17 cellular contexts compared by ENCODE assay signal in genomic region chr17:6446516-6447100, GRCh38. TPM values are rescaled to one million over a fixed set of nuclear protein-coding genes. Genes with fewer than 3 reads are reported as not detected.
DNase-seq lines count a peak whose midpoint lies in the region; ATAC-seq, FAIRE-seq and TF ChIP-seq lines count a peak whose summit lies in the region.
"Had no signal": no experiment of that assay in that cellular context is flagged by ENCODE, and none has a peak within 500 bp of the region (broad histone marks: within the 10 kb centered on the region; RNA-seq: fewer than 3 reads in every experiment).

No MANE protein-coding gene starts in this region.

- no peak overlapping the region for H3K4me2 ChIP-seq in GM23338
- peak overlapping the region; percentile 98 for H3K4me2 ChIP-seq in Loucy (ENCODE audit: low read depth, low read length, poor library complexity, severe bottlenecking)
- H3K4me2 ChIP-seq in osteoblast (ENCODE audit: insufficient read depth, low read length): no peak overlapping the region

- DNase-seq in GM23338 (ENCODE audit: low spot score): no peak
- DNase-seq in glutamatergic neuron: no peak
- peak; percentile 81 for DNase-seq in osteoblast (ENCODE audit: insufficient read length, low spot score, missing footprints)
- DNase-seq in RCC 7860 (ENCODE audit: low spot score): no peak
- DNase-seq in BE2C: no peak
- DNase-seq in AG08396 (ENCODE audit: low spot score): no peak
- DNase-seq: Calu3; CD8-positive, alpha-beta T cell; DMS79 treated with DMSO at 0.1 percent for 48 hours; GF-D8 had no signal

- ATAC-seq in GM23338: no peak
- ATAC-seq: CD8-positive, alpha-beta T cell had no signal

- H3F3A ChIP-seq in GM23338 (replicated peaks; ENCODE audit: low read depth) (peaks cover 17% of the 10 kb centered on the region; the same call in 1 of the 2 replicates), Loucy (ENCODE audit: low read depth) (peaks cover 2% of the 10 kb centered on the region; the same call in 1 of the 2 replicates)

- no peaks in the 10 kb centered on the region for H3K9me3 ChIP-seq in Loucy (ENCODE audit: insufficient read depth, low read depth, low read length)
- no peaks in the 10 kb centered on the region for H3K9me3 ChIP-seq in osteoblast (ENCODE audit: low read depth, low read length)
- H3K9me3 ChIP-seq in BE2C: no peaks in the 10 kb centered on the region
- H3K9me3 ChIP-seq: BLaER1 treated with 17β-estradiol and CSF1 and Interleukin-3, amounts not matched to agents 10 nM and 100 nM; HAP-1 had no signal

- H3K9me3 Mint-ChIP-seq in GM23338 (peaks cover 12% of the 10 kb centered on the region), glutamatergic neuron (ENCODE audit: unreplicated experiment) (peaks cover 9% of the 10 kb centered on the region)
- H3K9me3 Mint-ChIP-seq: CD8-positive, alpha-beta T cell had no signal

- TF ChIP-seq CTCF in GM23338 (conservative IDR thresholded peaks at IDR 0.05; ENCODE audit: low read depth in 2 of 2) (no peak), Loucy (conservative IDR thresholded peaks at IDR 0.05; ENCODE audit: low read length) (no peak), glutamatergic neuron (IDR thresholded peaks at IDR 0.05; ENCODE audit: partially characterized antibody, unreplicated experiment) (no peak), osteoblast (IDR thresholded peaks at IDR 0.05; ENCODE audit: extremely low read depth, low read depth, low read length) (no peak), BE2C (IDR thresholded peaks at IDR 0.05; ENCODE audit: low read depth, low read length) (no peak)

- H3K27me3 Mint-ChIP-seq in GM23338 (ENCODE audit: insufficient read depth, low read depth, poor library complexity) (peaks cover 20% of the 10 kb centered on the region), glutamatergic neuron (ENCODE audit: unreplicated experiment) (no peaks in the 10 kb centered on the region)

- peaks cover 73% of the 10 kb centered on the region for H3K36me3 Mint-ChIP-seq in GM23338 (ENCODE audit: low read depth)
- H3K36me3 Mint-ChIP-seq in glutamatergic neuron (ENCODE audit: unreplicated experiment): no peaks in the 10 kb centered on the region
- H3K36me3 Mint-ChIP-seq: CD8-positive, alpha-beta T cell had no signal

- H3K79me2 ChIP-seq in GM23338 (replicated peaks; ENCODE audit: insufficient read depth): peaks cover 24% of the 10 kb centered on the region
- peaks cover 52% of the 10 kb centered on the region for H3K79me2 ChIP-seq in Loucy (ENCODE audit: insufficient read depth, low read length)
- peaks cover 7% of the 10 kb centered on the region for H3K79me2 ChIP-seq in osteoblast (ENCODE audit: insufficient read depth, low read length)

- peak overlapping the region; percentile 91 for H3K9ac ChIP-seq in Loucy (ENCODE audit: low read depth, low read length, poor library complexity, severe bottlenecking)

- peak overlapping the region; percentile 28; the same call in 1 of the 2 replicates for H3K4me3 ChIP-seq in GM23338
- peak overlapping the region; percentile 87 for H3K4me3 ChIP-seq in Loucy (ENCODE audit: low read length, poor library complexity, severe bottlenecking)
- H3K4me3 ChIP-seq in osteoblast (ENCODE audit: insufficient read depth, low read length): no peak overlapping the region
- no peak overlapping the region for H3K4me3 ChIP-seq in BE2C (ENCODE audit: low read depth, low read length)
- H3K4me3 ChIP-seq: BLaER1 treated with 17β-estradiol and CSF1 and Interleukin-3, amounts not matched to agents 10 nM and 100 nM; HAP-1 had no signal

- no peak overlapping the region for H3K27ac ChIP-seq in GM23338 (ENCODE audit: low read depth)
- H3K27ac ChIP-seq in osteoblast (ENCODE audit: low read depth, low read length): no peak overlapping the region
- H3K27ac ChIP-seq: BLaER1 treated with 17β-estradiol and CSF1 and Interleukin-3, amounts not matched to agents 10 nM and 100 nM; HL-60 had no signal

- FAIRE-seq in RCC 7860 (lab: Jason Lieb, UNC): no peak
- FAIRE-seq: A204.1, H1 had no signal

- peaks cover 45% of the 10 kb centered on the region for H3K4me1 Mint-ChIP-seq in GM23338
- peaks cover 34% of the 10 kb centered on the region for H3K4me1 Mint-ChIP-seq in glutamatergic neuron (ENCODE audit: low read depth, unreplicated experiment)

- peaks cover 27% of the 10 kb centered on the region for H3K36me3 ChIP-seq in GM23338 (ENCODE audit: insufficient read depth)
- peaks cover 33% of the 10 kb centered on the region; the same call in 1 of the 2 replicates for H3K36me3 ChIP-seq in Loucy (ENCODE audit: insufficient read depth, low read length)
- peaks cover 20% of the 10 kb centered on the region for H3K36me3 ChIP-seq in osteoblast (ENCODE audit: insufficient read depth, low read length)
- H3K36me3 ChIP-seq in BE2C: no peaks in the 10 kb centered on the region; the same call in none of the 2 replicates

- no peak overlapping the region for H3K4me3 Mint-ChIP-seq in GM23338
- H3K4me3 Mint-ChIP-seq in glutamatergic neuron (ENCODE audit: unreplicated experiment): peak overlapping the region; percentile 11
- H3K4me3 Mint-ChIP-seq: CD8-positive, alpha-beta T cell had no signal

- H3K27ac Mint-ChIP-seq in GM23338 (no peak overlapping the region), glutamatergic neuron (ENCODE audit: unreplicated experiment) (no peak overlapping the region)
- H3K27ac Mint-ChIP-seq: CD8-positive, alpha-beta T cell had no signal

- H4K20me1 ChIP-seq in GM23338 (replicated peaks; ENCODE audit: insufficient read depth) (peaks cover 17% of the 10 kb centered on the region), Loucy (ENCODE audit: insufficient read depth, low read length, poor library complexity, severe bottlenecking) (peaks cover 25% of the 10 kb centered on the region), osteoblast (ENCODE audit: insufficient read depth, low read length) (no peaks in the 10 kb centered on the region)

- no peak overlapping the region for H2AFZ ChIP-seq in GM23338
- H2AFZ ChIP-seq in Loucy (ENCODE audit: low read length): no peak overlapping the region
- H2AFZ ChIP-seq in osteoblast (ENCODE audit: low read length): no peak overlapping the region

- H3K9me2 ChIP-seq in GM23338 (ENCODE audit: insufficient read depth) (no peaks in the 10 kb centered on the region), Loucy (replicated peaks; ENCODE audit: low read depth, low read length) (no peaks in the 10 kb centered on the region)

- H3K27me3 ChIP-seq in GM23338 (ENCODE audit: insufficient read depth) (no peaks in the 10 kb centered on the region), Loucy (ENCODE audit: insufficient read depth, low read length, poor library complexity, severe bottlenecking) (no peaks in the 10 kb centered on the region), osteoblast (ENCODE audit: insufficient read depth, low read length) (no peaks in the 10 kb centered on the region), BE2C (no peaks in the 10 kb centered on the region)

- H3K4me1 ChIP-seq in GM23338 (ENCODE audit: insufficient read depth): peaks cover 27% of the 10 kb centered on the region
- H3K4me1 ChIP-seq in Loucy (ENCODE audit: insufficient read depth, low read length, poor library complexity, severe bottlenecking): peaks cover 29% of the 10 kb centered on the region
- H3K4me1 ChIP-seq in osteoblast (ENCODE audit: insufficient read depth, low read length): peaks cover 11% of the 10 kb centered on the region
- H3K4me1 ChIP-seq in BE2C: no peaks in the 10 kb centered on the region

TF ChIP-seq in GM23338, 12 proteins besides CTCF, POLR2A, EP300 and RAD21 (continues in another document):
- TF ChIP-seq EZH2phosphoT487 (IDR thresholded peaks at IDR 0.05; ENCODE audit: unreplicated experiment): no peak
- no peak for TF ChIP-seq NANOG (IDR thresholded peaks at IDR 0.05; ENCODE audit: borderline replicate concordance)
- TF ChIP-seq ETS1 (IDR thresholded peaks at IDR 0.05): no peak
- no peak for TF ChIP-seq JUNB (IDR thresholded peaks at IDR 0.05; ENCODE audit: unreplicated experiment)

RNA-seq across cellular contexts. Expression of gene PIMREG, which starts 2.4 kb away (rescaled TPM):
- 137 and 144 TPM in 2 replicates for total RNA-seq in GM23338 (2014; rRNA removed; shearing (Covaris generic))
- 81.7 and 87.8 TPM in 2 replicates for polyA plus RNA-seq in GM23338 (2016; fragmentation: Nextera tagmentation; extraction: Ambion mirVana)
- total RNA-seq in glutamatergic neuron (ENCODE audit: unreplicated experiment) (28.4 TPM), osteoblast (3.5 and 5.1 TPM in 2 replicates)
- polyA plus RNA-seq in BE2C (2012; ENCODE audit: insufficient read depth, insufficient read length, low read depth): 5.6 TPM
- total RNA-seq: CD8-positive, alpha-beta T cell had no signal

RNA-seq across cellular contexts. Expression of gene AIPL1, which starts 11.7 kb away (rescaled TPM):
- 0.17 and 0.43 TPM in 2 replicates for total RNA-seq in GM23338 (2014; rRNA removed; shearing (Covaris generic))
- polyA plus RNA-seq in GM23338 (2016; fragmentation: Nextera tagmentation; extraction: Ambion mirVana): 0.24 and 0.30 TPM in 2 replicates
- total RNA-seq in glutamatergic neuron (ENCODE audit: unreplicated experiment) (0.76 TPM), osteoblast (not detected in 2 replicates)
- not detected for polyA plus RNA-seq in BE2C (2012; ENCODE audit: insufficient read depth, insufficient read length, low read depth)
- total RNA-seq: Calu3; CD8-positive, alpha-beta T cell; HT1080 had no signal

Comparison
In these comparisons a context has a peak if more than half of its experiments do, and no peak if none do; other contexts are left out.
1. H3K4me3 ChIP-seq: peak in GM23338 (single experiment) and Loucy (single experiment); none in osteoblast (single experiment) and BE2C (single experiment).